In the genomic region with DNA sequence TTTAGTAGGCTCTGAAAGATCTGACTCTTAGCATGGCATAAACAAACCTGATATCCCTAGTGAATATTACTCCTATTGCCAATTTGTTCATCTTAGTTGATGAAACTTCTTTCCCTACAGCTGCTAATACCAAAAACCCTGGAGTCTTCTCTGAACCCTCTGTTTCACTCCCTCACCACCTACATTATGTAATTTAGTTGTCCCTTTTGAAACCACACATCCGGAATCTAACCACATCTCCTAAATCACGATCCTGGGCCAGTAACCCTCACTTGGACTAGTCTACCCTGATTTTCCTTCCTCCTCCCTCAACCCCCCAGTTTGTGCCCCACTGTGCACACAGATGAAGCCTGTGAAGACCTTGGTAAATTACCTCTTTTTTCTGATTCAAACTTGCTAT, we compare ENCODE assay signal across 1 cellular context.
TF ChIP-seq lines count a peak whose summit lies in the region.

No MANE protein-coding gene starts in this region.

TF ChIP-seq in neural cell, 6 proteins besides CTCF, POLR2A, EP300 and RAD21 (continued from another document):
- TF ChIP-seq, protein P1, sequence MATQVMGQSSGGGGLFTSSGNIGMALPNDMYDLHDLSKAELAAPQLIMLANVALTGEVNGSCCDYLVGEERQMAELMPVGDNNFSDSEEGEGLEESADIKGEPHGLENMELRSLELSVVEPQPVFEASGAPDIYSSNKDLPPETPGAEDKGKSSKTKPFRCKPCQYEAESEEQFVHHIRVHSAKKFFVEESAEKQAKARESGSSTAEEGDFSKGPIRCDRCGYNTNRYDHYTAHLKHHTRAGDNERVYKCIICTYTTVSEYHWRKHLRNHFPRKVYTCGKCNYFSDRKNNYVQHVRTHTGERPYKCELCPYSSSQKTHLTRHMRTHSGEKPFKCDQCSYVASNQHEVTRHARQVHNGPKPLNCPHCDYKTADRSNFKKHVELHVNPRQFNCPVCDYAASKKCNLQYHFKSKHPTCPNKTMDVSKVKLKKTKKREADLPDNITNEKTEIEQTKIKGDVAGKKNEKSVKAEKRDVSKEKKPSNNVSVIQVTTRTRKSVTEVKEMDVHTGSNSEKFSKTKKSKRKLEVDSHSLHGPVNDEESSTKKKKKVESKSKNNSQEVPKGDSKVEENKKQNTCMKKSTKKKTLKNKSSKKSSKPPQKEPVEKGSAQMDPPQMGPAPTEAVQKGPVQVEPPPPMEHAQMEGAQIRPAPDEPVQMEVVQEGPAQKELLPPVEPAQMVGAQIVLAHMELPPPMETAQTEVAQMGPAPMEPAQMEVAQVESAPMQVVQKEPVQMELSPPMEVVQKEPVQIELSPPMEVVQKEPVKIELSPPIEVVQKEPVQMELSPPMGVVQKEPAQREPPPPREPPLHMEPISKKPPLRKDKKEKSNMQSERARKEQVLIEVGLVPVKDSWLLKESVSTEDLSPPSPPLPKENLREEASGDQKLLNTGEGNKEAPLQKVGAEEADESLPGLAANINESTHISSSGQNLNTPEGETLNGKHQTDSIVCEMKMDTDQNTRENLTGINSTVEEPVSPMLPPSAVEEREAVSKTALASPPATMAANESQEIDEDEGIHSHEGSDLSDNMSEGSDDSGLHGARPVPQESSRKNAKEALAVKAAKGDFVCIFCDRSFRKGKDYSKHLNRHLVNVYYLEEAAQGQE (IDR thresholded peaks at IDR 0.05; ENCODE audit: borderline replicate concordance) = no peak
- no peak for TF ChIP-seq TAF1 (IDR thresholded peaks at IDR 0.05; ENCODE audit: low read depth)
